Comparison of ENCODE assay signal across 16 cellular contexts in genomic region chr12:57426948-57427347, GRCh38. TPM values are rescaled to one million over a fixed set of nuclear protein-coding genes. Genes with fewer than 3 reads are reported as not detected.
"Had no signal": no experiment of that assay in that cellular context is flagged by ENCODE, and none has a peak within 500 bp of the region (broad histone marks: within the 10 kb centered on the region; RNA-seq: fewer than 3 reads in every experiment).

No MANE protein-coding gene starts in this region.

RNA-seq across cellular contexts. Expression of gene INHBC, which starts 7.6 kb away (rescaled TPM):
- total RNA-seq: kidney epithelial cell, left ventricle myocardium inferior, lower leg skin, lung, mucosa of descending colon, myocyte, osteoblast, sigmoid colon, temporal lobe, tibial nerve, ureter, uterus had no signal
- polyA plus RNA-seq: naive thymus-derived CD4-positive, alpha-beta T cell; neural cell; pancreas; sigmoid colon; spleen had no signal

RNA-seq across cellular contexts. Expression of gene INHBE, which starts 28.2 kb away (rescaled TPM):
- total RNA-seq: left ventricle myocardium inferior, lower leg skin, mucosa of descending colon, spleen, temporal lobe, tibial nerve, uterus had no signal
- polyA plus RNA-seq: lung; naive thymus-derived CD4-positive, alpha-beta T cell had no signal

RNA-seq across cellular contexts. Expression of gene GLI1, which starts 32.6 kb away (rescaled TPM):
- polyA plus RNA-seq: naive thymus-derived CD4-positive, alpha-beta T cell had no signal

RNA-seq across cellular contexts. Expression of gene ARHGAP9, which starts 52.7 kb away (rescaled TPM):
- polyA plus RNA-seq: neural cell had no signal
